In genomic region chr1:205211839-205212241, GRCh38 we compare ENCODE assay signal across 8 cellular contexts. TPM values are rescaled to one million over a fixed set of nuclear protein-coding genes. Genes with fewer than 3 reads are reported as not detected.
DNase-seq lines count a peak whose midpoint lies in the region; ATAC-seq and TF ChIP-seq lines count a peak whose summit lies in the region.

No MANE protein-coding gene starts in this region.

- TF ChIP-seq POLR2A in gastroesophageal sphincter (IDR thresholded peaks at IDR 0.05) (no peak), spleen (IDR thresholded peaks at IDR 0.05) (no peak)

- DNase-seq in T-cell (peak in 1 of 34 experiments; percentile 11), spleen (no peak), HuH-7.5 (ENCODE audit: low spot score) (no peak), T-helper 9 cell (no peak)
- DNase-seq in central memory CD4-positive, alpha-beta T cell, result no peak

- peak overlapping the region; percentile 77 to 96 (median 92) for H3K27ac ChIP-seq in gastroesophageal sphincter
- H3K27ac ChIP-seq in spleen, result peak overlapping the region; percentile 87 to 96 (median 94)

- no peaks in the 10 kb centered on the region for H3K36me3 ChIP-seq in gastroesophageal sphincter
- H3K36me3 ChIP-seq in spleen, result no peaks in the 10 kb centered on the region

- ATAC-seq in GM18861 (IDR thresholded peaks at IDR 0.05; ENCODE audit: unreplicated experiment) (peak; percentile 24), HG02852 (IDR thresholded peaks at IDR 0.05; ENCODE audit: unreplicated experiment) (peak; percentile 21), T-cell (replicated peaks in 1 of 4) (peak; percentile 20 to 47 (median 28)), gastroesophageal sphincter (no peak)

- intact Hi-C loops in spleen (cut with DNase I; ENCODE audit: low total_unique reads), result no loop called here

- no peaks in the 10 kb centered on the region for H3K27me3 ChIP-seq in gastroesophageal sphincter
- no peaks in the 10 kb centered on the region for H3K27me3 ChIP-seq in spleen (replicated peaks in 1 of 7)

- TF ChIP-seq EP300 in gastroesophageal sphincter (IDR thresholded peaks at IDR 0.05), result no peak

- H3K9me3 Mint-ChIP-seq in T-cell, result no peaks in the 10 kb centered on the region

- 40 to 60% methylated on average over 1 to 7 of the region's 11 CpGs for WGBS in gastroesophageal sphincter (ENCODE audit: low coverage in 1 of 2), 2 donors
- WGBS in spleen, 5 donors, result 6 to 16% (median 9%) methylated on average over 11 of the region's 11 CpGs

- POLR2A ChIA-PET in T-cell (lab: Charles Lee), result no interaction called here

- peaks cover 36 to 49% (median 44%) of the 10 kb centered on the region in 3 donors for H3K4me1 Mint-ChIP-seq in T-cell

- peak overlapping the region; percentile 95 to 97 (median 96) for H3K4me3 Mint-ChIP-seq in T-cell

- H3K27me3 Mint-ChIP-seq in T-cell, result no peaks in the 10 kb centered on the region

- peak overlapping the region; percentile 53 to 88 for H3K4me3 ChIP-seq in gastroesophageal sphincter
- peak overlapping the region; percentile 60 to 94 (median 86) for H3K4me3 ChIP-seq in spleen

- no peaks in the 10 kb centered on the region for H3K36me3 Mint-ChIP-seq in T-cell

- no peaks in the 10 kb centered on the region for H3K9me3 ChIP-seq in gastroesophageal sphincter
- H3K9me3 ChIP-seq in spleen, result no peaks in the 10 kb centered on the region

- TF ChIP-seq CTCF in gastroesophageal sphincter (IDR thresholded peaks at IDR 0.05) (no peak), spleen (IDR thresholded peaks at IDR 0.05 in 8 of 11, conservative IDR thresholded peaks at IDR 0.05 in 3 of 11) (no peak)

- CTCF ChIA-PET in T-cell (lab: Charles Lee), result interaction anchor here (0.6 to 0.8 kb wide), 2 partner anchors 17 to 18 kb away, joined by 4 to 6 read pairs; no protein-coding TSS in a partner anchor

- peaks cover 0 to 25% (median 3%) of the 10 kb centered on the region in 3 donors for H3K4me1 ChIP-seq in gastroesophageal sphincter
- peaks cover 7 to 60% (median 30%) of the 10 kb centered on the region in 6 donors for H3K4me1 ChIP-seq in spleen

- H3K27ac Mint-ChIP-seq in T-cell, result peak overlapping the region; percentile 98

RNA-seq across cellular contexts. Expression of gene DSTYK, which starts 0.3 kb away (rescaled TPM):
- total RNA-seq in T-cell (10 to 100 TPM; 13.8 to 15.7 (median 14.7) TPM), gastroesophageal sphincter (10 to 100 TPM; 15.1 to 18.7 (median 16.2) TPM), spleen (10 to 100 TPM; 12.8 to 24.3 (median 18.2) TPM)
- 1 to 10 TPM; 2.2 to 5.0 (median 2.3) TPM for polyA plus RNA-seq in spleen

RNA-seq across cellular contexts. Expression of gene TMCC2, which starts 15.9 kb away (rescaled TPM):
- 1 to 10 TPM; 1.0 to 3.3 (median 1.8) TPM for total RNA-seq in T-cell
- 1 to 10 TPM; 3.1 to 8.9 (median 5.5) TPM for total RNA-seq in gastroesophageal sphincter
- 100 to 1,000 TPM in 1 of 7 donors, 10 to 100 TPM in 3, 1 to 10 TPM in 3; 2.9 to 146 (median 11.3) TPM for total RNA-seq in spleen
- polyA plus RNA-seq in spleen, result 10 to 100 TPM in 1 of 3 donors, 1 to 10 TPM in 1, under 1 TPM in 1; 0.74 to 11.9 (median 1.2) TPM
